Comparison of ENCODE assay signal across 8 cellular contexts in the genomic region with DNA sequence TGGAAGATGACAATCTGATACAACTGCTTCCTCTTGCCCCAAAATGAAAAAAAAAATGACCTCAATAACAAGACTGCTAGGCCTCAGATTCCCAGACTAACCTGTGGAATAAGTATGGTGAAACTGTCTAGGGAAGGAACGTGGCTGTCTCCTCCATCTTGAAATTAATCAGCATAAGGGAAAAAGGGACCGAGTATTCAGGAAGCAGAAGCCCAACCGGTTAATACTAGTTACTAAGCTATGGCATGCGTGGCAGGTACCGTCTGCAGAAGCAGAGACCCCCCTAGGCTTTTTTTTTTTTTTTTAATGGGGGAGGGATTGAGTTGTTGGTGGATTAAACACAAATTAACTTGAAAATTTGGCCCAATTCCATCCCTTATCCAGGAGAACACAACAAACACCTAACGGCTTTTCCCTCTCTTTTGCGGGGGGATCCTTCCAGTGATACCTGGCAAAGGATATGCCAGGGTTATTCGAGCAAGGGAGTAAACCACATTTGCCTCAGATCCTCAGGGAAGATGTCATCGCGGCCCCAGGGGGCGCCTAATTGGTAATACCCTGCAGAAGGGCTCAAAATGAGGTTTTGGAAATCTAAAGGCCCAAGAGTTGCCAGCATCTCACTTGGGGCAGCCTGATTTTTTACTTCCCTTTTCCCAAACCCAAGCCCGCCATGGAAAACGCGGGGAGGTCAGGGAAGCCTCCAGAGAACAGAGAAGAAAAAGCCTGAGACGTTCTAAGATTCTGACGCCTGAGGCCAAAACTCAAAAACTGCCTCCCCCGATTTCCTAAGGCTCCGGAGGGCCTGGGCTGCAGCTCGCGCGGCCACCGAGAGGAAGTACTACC. TPM values are rescaled to one million over a fixed set of nuclear protein-coding genes. Genes with fewer than 3 reads are reported as not detected.
A peak's percentile ranks its signal among the peaks of the same experiment; 100 is the strongest.
DNase-seq lines count a peak whose midpoint lies in the region; ATAC-seq and TF ChIP-seq lines count a peak whose summit lies in the region.

No MANE protein-coding gene starts in this region.

- peaks cover 22 to 36% (median 30%) of the 10 kb centered on the region in 3 donors for H3K4me1 Mint-ChIP-seq in T-cell
- peaks cover 2% of the 10 kb centered on the region for H3K4me1 Mint-ChIP-seq in endodermal cell

- 0% methylated on average over 18 of the region's 22 CpGs; no CpG with 5 or more reads in 1 of the 2 experiments for WGBS in endodermal cell (ENCODE audit: insufficient coverage in 1 of 2, insufficient read length in 1 of 2), 2 experiments

- H3K9ac ChIP-seq in Loucy (ENCODE audit: low read depth, low read length, poor library complexity, severe bottlenecking) (peak overlapping the region; percentile 97), endodermal cell (ENCODE audit: extremely low read depth, low read length, poor library complexity, severe bottlenecking) (peak overlapping the region; percentile 98), mucosa of stomach (ENCODE audit: low read length) (peak overlapping the region; percentile 98)

- peaks cover 59% of the 10 kb centered on the region for H3K79me2 ChIP-seq in Loucy (ENCODE audit: insufficient read depth, low read length)

- H3K4me3 Mint-ChIP-seq in T-cell (peak overlapping the region; percentile 97 to 99 (median 99)), endodermal cell (peak overlapping the region; percentile 93)

- H3K27me3 ChIP-seq in Loucy (ENCODE audit: insufficient read depth, low read length, poor library complexity, severe bottlenecking) (peaks cover 5% of the 10 kb centered on the region), endodermal cell (ENCODE audit: control insufficient read depth, insufficient read depth, low read length, poor library complexity, severe bottlenecking) (no peaks in the 10 kb centered on the region), mucosa of stomach (ENCODE audit: control insufficient read depth, insufficient read depth, low read length) (no peaks in the 10 kb centered on the region)

- H2AFZ ChIP-seq in Loucy (ENCODE audit: low read length): peak overlapping the region; percentile 49; the same call in 1 of the 2 replicates

- H3K4me2 ChIP-seq in Loucy (ENCODE audit: low read depth, low read length, poor library complexity, severe bottlenecking): peak overlapping the region; percentile 78

- no peaks in the 10 kb centered on the region for H3K36me3 ChIP-seq in Loucy (ENCODE audit: insufficient read depth, low read length)
- peaks cover 32% of the 10 kb centered on the region for H3K36me3 ChIP-seq in endodermal cell (ENCODE audit: control insufficient read depth, insufficient read depth, low read length)
- H3K36me3 ChIP-seq in mucosa of stomach (ENCODE audit: control insufficient read depth, insufficient read depth, low read length): no peaks in the 10 kb centered on the region

- no peaks in the 10 kb centered on the region for H3K9me3 Mint-ChIP-seq in T-cell
- H3K9me3 Mint-ChIP-seq in endodermal cell: peaks cover 43% of the 10 kb centered on the region

- H3K4me3 ChIP-seq in Loucy (ENCODE audit: low read length, poor library complexity, severe bottlenecking) (peak overlapping the region; percentile 93), endodermal cell (ENCODE audit: low read length) (peak overlapping the region; percentile 94), mucosa of stomach (ENCODE audit: low read length) (peak overlapping the region; percentile 56)

- peak overlapping the region; percentile 98 for H3K27ac ChIP-seq in endodermal cell (ENCODE audit: low read depth, low read length)

- POLR2A ChIA-PET in T-cell (lab: Charles Lee): interaction anchor here (0.6 to 0.9 kb wide), 5 partner anchors 13 to 1813 kb away, joined by 4 to 13 read pairs (median 5); a partner anchor contains a TSS

- peaks cover 18% of the 10 kb centered on the region for H3K4me1 ChIP-seq in Loucy (ENCODE audit: insufficient read depth, low read length, poor library complexity, severe bottlenecking)
- H3K4me1 ChIP-seq in endodermal cell (ENCODE audit: control insufficient read depth, insufficient read depth, low read length): no peaks in the 10 kb centered on the region
- no peaks in the 10 kb centered on the region for H3K4me1 ChIP-seq in mucosa of stomach (ENCODE audit: control insufficient read depth, insufficient read depth, low read length)

- DNase-seq in activated T-cell treated with anti-CD3 and anti-CD28 coated beads for 4 hours (peak; percentile 19), T-cell (peak in 3 of 34 experiments; percentile 1 to 2 (median 1)), endodermal cell (peak; percentile 52)
- DNase-seq in activated T-cell treated with anti-CD3 and anti-CD28 coated beads, Interleukin-2, amount 50 U/mL, for 1 hour: no peak

- TF ChIP-seq CTCF in Loucy (conservative IDR thresholded peaks at IDR 0.05; ENCODE audit: low read length) (no peak), endodermal cell (conservative IDR thresholded peaks at IDR 0.05) (no peak)

- H3F3A ChIP-seq in Loucy (ENCODE audit: low read depth): no peaks in the 10 kb centered on the region

- CTCF ChIA-PET in T-cell (lab: Charles Lee): interaction anchor here (0.6 to 0.7 kb wide), 2 partner anchors 322 to 598 kb away, joined by 4 to 11 read pairs; no protein-coding TSS in a partner anchor

- H4K20me1 ChIP-seq in Loucy (ENCODE audit: insufficient read depth, low read length, poor library complexity, severe bottlenecking): peaks cover 32% of the 10 kb centered on the region

- ATAC-seq in T-cell (replicated peaks in 1 of 4): no peak
- no peak for ATAC-seq in GM18861 (IDR thresholded peaks at IDR 0.05; ENCODE audit: unreplicated experiment)
- ATAC-seq in HG02840 (IDR thresholded peaks at IDR 0.05; ENCODE audit: low FRiP score, unreplicated experiment): no peak

- H3K36me3 Mint-ChIP-seq in T-cell (peaks cover 3% of the 10 kb centered on the region), endodermal cell (ENCODE audit: low read depth) (peaks cover 15% of the 10 kb centered on the region)

- no peaks in the 10 kb centered on the region for H3K9me2 ChIP-seq in Loucy (replicated peaks; ENCODE audit: low read depth, low read length)

- H3K27me3 Mint-ChIP-seq in T-cell (peaks cover 0 to 3% of the 10 kb centered on the region in 2 donors), endodermal cell (ENCODE audit: insufficient read depth) (no peaks in the 10 kb centered on the region)

- H3K9me3 ChIP-seq in Loucy (ENCODE audit: insufficient read depth, low read depth, low read length) (no peaks in the 10 kb centered on the region), endodermal cell (ENCODE audit: control insufficient read depth, low read length) (no peaks in the 10 kb centered on the region), mucosa of stomach (ENCODE audit: control insufficient read depth, low read length) (no peaks in the 10 kb centered on the region)

- H3K27ac Mint-ChIP-seq in T-cell (peak overlapping the region; percentile 99), endodermal cell (peak overlapping the region; percentile 98)

RNA-seq across cellular contexts. Expression of a gene that starts 0.9 kb away (rescaled TPM):
- total RNA-seq in T-cell (10 to 100 TPM; 32.8 to 51.2 (median 37.6) TPM), endodermal cell (10 to 100 TPM; 33.4 to 44.5 TPM)
- 26.7 TPM for polyA plus RNA-seq in endodermal cell (2013, experiment 1 of 2)
- 27.7 TPM for polyA plus RNA-seq in endodermal cell (2013, experiment 2 of 2)
